ENCODE assay signal across 15 cellular contexts in the genomic region with DNA sequence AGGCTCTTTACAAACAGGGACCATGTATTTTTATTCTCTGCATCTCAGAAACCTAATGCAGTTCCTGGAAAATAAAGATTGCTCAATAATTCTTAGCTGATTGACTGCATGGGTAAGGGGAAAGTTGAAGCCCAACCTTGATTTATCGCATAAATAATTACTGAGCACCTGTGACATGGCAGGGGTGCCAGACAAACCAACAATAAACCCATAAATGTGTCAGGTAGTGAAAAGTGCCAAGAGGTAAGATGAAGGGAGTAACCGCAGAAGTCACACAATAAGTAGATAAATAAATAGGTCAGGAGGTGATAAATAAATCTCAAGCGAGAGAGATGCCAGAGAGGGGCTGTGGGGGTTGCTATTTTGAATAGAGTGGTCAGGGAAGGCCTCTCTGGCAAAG. TPM values are rescaled to one million over a fixed set of nuclear protein-coding genes. Genes with fewer than 3 reads are reported as not detected.
DNase-seq lines count a peak whose midpoint lies in the region; ATAC-seq and TF ChIP-seq lines count a peak whose summit lies in the region.
"Had no signal": no experiment of that assay in that cellular context is flagged by ENCODE, and none has a peak within 500 bp of the region (broad histone marks: within the 10 kb centered on the region; RNA-seq: fewer than 3 reads in every experiment).

No MANE protein-coding gene starts in this region.

- CTCF ChIA-PET in Calu3 (lab: Charles Lee), result interaction anchor here (0.6 to 1.8 kb wide), 3 partner anchors 20 to 908 kb away, joined by 3 to 9 read pairs (median 6); a partner anchor contains a TSS

- H3K9me3 Mint-ChIP-seq in Calu3 (ENCODE audit: low read depth, unreplicated experiment) (peaks cover 2% of the 10 kb centered on the region), nephron progenitor cell (peaks cover 16% of the 10 kb centered on the region)

- peaks cover 16% of the 10 kb centered on the region for H3K36me3 Mint-ChIP-seq in Calu3 (ENCODE audit: insufficient read depth, unreplicated experiment)
- H3K36me3 Mint-ChIP-seq in nephron progenitor cell (ENCODE audit: low read depth), result peaks cover 7% of the 10 kb centered on the region
- H3K36me3 Mint-ChIP-seq: CD4-positive, CD25-positive, alpha-beta regulatory T cell had no signal

- DNase-seq in Calu3 (peak; percentile 42), NCI-H1417 treated with DMSO at 0.1 percent for 48 hours (lab: John Stamatoyannopoulos, UW) (peak; percentile 99), NCI-H774 (lab: John Stamatoyannopoulos, UW) (peak; percentile 19), nephron progenitor cell (peak; percentile 5)
- DNase-seq in activated CD4-positive, alpha-beta T cell treated with anti-CD3 and anti-CD28 coated beads, Interleukin-2, amount 50 U/mL, for 4 hours, result no peak
- DNase-seq: BE2C; CD4-positive, CD25-positive, alpha-beta regulatory T cell; Kasumi-1; MG63; NCI-H1048; NCI-H1694 treated with DMSO at 0.1 percent for 48 hours; NCI-H446 treated with DMSO at 0.1 percent for 48 hours; NCI-H82 had no signal

- no peak for TF ChIP-seq CTCF in Calu3 (IDR thresholded peaks at IDR 0.05; ENCODE audit: unreplicated experiment)
- TF ChIP-seq CTCF in nephron progenitor cell (IDR thresholded peaks at IDR 0.05), result no peak

- intact Hi-C loops in Calu3 (cut with micrococcal nuclease; ENCODE audit: unreplicated experiment), result no loop called here

- H3K4me1 Mint-ChIP-seq in Calu3 (ENCODE audit: low read depth, unreplicated experiment) (peaks cover 30% of the 10 kb centered on the region), nephron progenitor cell (peaks cover 23% of the 10 kb centered on the region)
- H3K4me1 Mint-ChIP-seq: CD4-positive, CD25-positive, alpha-beta regulatory T cell had no signal

- H3K27ac Mint-ChIP-seq in Calu3 (ENCODE audit: unreplicated experiment) (peak overlapping the region; percentile 84), nephron progenitor cell (peak overlapping the region; percentile 10)
- H3K27ac Mint-ChIP-seq: CD4-positive, CD25-positive, alpha-beta regulatory T cell had no signal

- BruUV-seq in Calu3 (replicated peaks; lab: Mats Ljungman, UMichigan), result no TSS peak

- H3K4me3 Mint-ChIP-seq in Calu3 (ENCODE audit: low read depth, unreplicated experiment) (peak overlapping the region; percentile 25), nephron progenitor cell (no peak overlapping the region)
- H3K4me3 Mint-ChIP-seq: CD4-positive, CD25-positive, alpha-beta regulatory T cell had no signal

- H3K27me3 Mint-ChIP-seq in Calu3 (ENCODE audit: unreplicated experiment) (no peaks in the 10 kb centered on the region), nephron progenitor cell (ENCODE audit: low read depth, poor library complexity) (peaks cover 10% of the 10 kb centered on the region)
- H3K27me3 Mint-ChIP-seq: CD4-positive, CD25-positive, alpha-beta regulatory T cell had no signal

- ATAC-seq in GM19455 (IDR thresholded peaks at IDR 0.05; ENCODE audit: unreplicated experiment) (no peak), GM19452 (IDR thresholded peaks at IDR 0.05; ENCODE audit: unreplicated experiment) (no peak)

RNA-seq across cellular contexts. Expression of a gene that starts 20.1 kb away (rescaled TPM):
- total RNA-seq in Calu3 (2022), result 41.4 and 57.5 TPM in 2 replicates

Comparison
In these comparisons a context has a peak if more than half of its experiments do, and no peak if none do; other contexts are left out.
1. DNase-seq: peak in Calu3 (single experiment), NCI-H1417 treated with DMSO at 0.1 percent for 48 hours (single experiment), NCI-H774 (single experiment) and nephron progenitor cell (single experiment); none in activated CD4-positive, alpha-beta T cell treated with anti-CD3 and anti-CD28 coated beads, Interleukin-2, amount 50 U/mL, for 4 hours (0 of 2).